In the genomic region with DNA sequence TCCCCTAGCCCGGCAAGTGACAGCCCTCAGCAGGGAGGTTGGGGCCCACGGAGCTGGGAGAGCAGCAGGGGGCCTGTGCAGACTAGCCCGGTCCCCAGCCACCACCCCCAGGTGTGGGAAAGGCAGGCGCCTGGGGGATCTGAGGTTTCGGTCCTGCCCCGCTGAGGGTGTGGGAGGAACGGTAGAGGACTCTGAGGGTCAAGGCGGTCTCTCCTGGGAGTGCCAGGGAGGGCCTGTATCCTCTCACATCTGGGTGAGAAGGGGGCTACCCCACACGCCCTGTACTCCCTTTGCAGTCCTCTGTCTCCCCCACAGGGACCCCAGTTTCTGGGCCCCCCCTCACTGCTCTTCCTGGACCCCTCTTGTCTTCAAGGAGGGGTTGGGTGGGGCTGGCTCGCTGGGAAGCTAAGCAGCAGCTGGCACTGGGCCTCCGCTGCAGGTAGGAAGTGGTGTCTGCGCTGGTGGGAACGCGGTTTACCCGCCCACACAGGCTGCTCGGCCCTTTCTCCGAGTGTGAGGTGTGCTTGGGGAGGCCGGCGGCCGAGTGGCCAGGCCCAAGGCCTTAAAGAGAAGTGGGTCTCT, we compare ENCODE assay signal across 1 cellular context.
TF ChIP-seq lines count a peak whose summit lies in the region.

No MANE protein-coding gene starts in this region.

TF ChIP-seq in HepG2, 621 proteins besides CTCF, POLR2A, EP300 and RAD21:
- TF ChIP-seq, protein P1, sequence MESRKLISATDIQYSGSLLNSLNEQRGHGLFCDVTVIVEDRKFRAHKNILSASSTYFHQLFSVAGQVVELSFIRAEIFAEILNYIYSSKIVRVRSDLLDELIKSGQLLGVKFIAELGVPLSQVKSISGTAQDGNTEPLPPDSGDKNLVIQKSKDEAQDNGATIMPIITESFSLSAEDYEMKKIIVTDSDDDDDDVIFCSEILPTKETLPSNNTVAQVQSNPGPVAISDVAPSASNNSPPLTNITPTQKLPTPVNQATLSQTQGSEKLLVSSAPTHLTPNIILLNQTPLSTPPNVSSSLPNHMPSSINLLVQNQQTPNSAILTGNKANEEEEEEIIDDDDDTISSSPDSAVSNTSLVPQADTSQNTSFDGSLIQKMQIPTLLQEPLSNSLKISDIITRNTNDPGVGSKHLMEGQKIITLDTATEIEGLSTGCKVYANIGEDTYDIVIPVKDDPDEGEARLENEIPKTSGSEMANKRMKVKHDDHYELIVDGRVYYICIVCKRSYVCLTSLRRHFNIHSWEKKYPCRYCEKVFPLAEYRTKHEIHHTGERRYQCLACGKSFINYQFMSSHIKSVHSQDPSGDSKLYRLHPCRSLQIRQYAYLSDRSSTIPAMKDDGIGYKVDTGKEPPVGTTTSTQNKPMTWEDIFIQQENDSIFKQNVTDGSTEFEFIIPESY (CRISPR knock-in tag; IDR thresholded peaks at IDR 0.05): 0 out of 2 replicates have a peak, but pooled peaks have one; percentile 21
- TF ChIP-seq ZNF234 (CRISPR knock-in tag; conservative IDR thresholded peaks at IDR 0.05): no peak
